ENCODE assay signal across 27 cellular contexts in genomic region chr12:71283883-71284282, GRCh38.
"Had no signal": no experiment of that assay in that cellular context is flagged by ENCODE, and none has a peak within 500 bp of the region (broad histone marks: within the 10 kb centered on the region; RNA-seq: fewer than 3 reads in every experiment).

No MANE protein-coding gene starts in this region.

- H3K4me3 ChIP-seq: stomach, suprapubic skin, testis, thoracic aorta, thyroid gland, tibial artery, tibial nerve, transverse colon, upper lobe of left lung, upper lobe of right lung, uterus, vagina had no signal

- H3K36me3 ChIP-seq: stomach, suprapubic skin, thoracic aorta, thyroid gland, tibial artery, tibial nerve, transverse colon, upper lobe of left lung, upper lobe of right lung, uterus, vagina had no signal

- FAIRE-seq: urothelium cell line had no signal

- H3K27me3 ChIP-seq: stomach, suprapubic skin, testis, thyroid gland, tibial artery, tibial nerve, transverse colon, upper lobe of left lung, upper lobe of right lung, uterus, vagina had no signal

- H3K4me1 ChIP-seq: stomach, suprapubic skin, testis, thyroid gland, tibial artery, tibial nerve, transverse colon, upper lobe of left lung, upper lobe of right lung, uterus, vagina had no signal

- H3K27ac ChIP-seq: stomach, suprapubic skin, testis, thoracic aorta, thyroid gland, tibial artery, tibial nerve, transverse colon, upper lobe of left lung, upper lobe of right lung, uterus, vagina had no signal

- H3K9me3 ChIP-seq: stomach, suprapubic skin, testis, thoracic aorta, thyroid gland, tibial artery, tibial nerve, transverse colon, upper lobe of left lung, upper lobe of right lung, uterus, vagina had no signal

- DNase-seq: stimulated activated CD4-positive, alpha-beta T cell treated with anti-CD3 and anti-CD28 coated beads, Interleukin-2, amount 100 ng/mL, for 48 hours; stimulated activated CD4-positive, alpha-beta T cell treated with anti-CD3 and anti-CD28 coated beads, Interleukin-4, amount 100 ng/mL, for 1 hour; stimulated activated CD4-positive, alpha-beta T cell treated with anti-CD3 and anti-CD28 coated beads, Interleukin-4, amount 100 ng/mL, for 24 hours; stimulated activated CD4-positive, alpha-beta T cell treated with anti-CD3 and anti-CD28 coated beads, Interleukin-4, amount 100 ng/mL, for 4 hours; stimulated activated CD8-positive, alpha-beta memory T cell treated with anti-CD3 and anti-CD28 coated beads, Interleukin-4, amount 100 ng/mL, for 48 hours; stimulated activated naive B cell treated with anti-CD40 and anti-IgM and Interleukin-4, amounts not matched to agents 10 μg/mL and 1 μg/mL and 100 μg/mL, for 72 hours; stimulated activated naive CD4-positive, alpha-beta T cell; stimulated activated naive CD4-positive, alpha-beta T cell treated with Interleukin-2 at 50 U/mL for 16 hours; stimulated activated naive CD8-positive, alpha-beta T cell treated with anti-CD3 and anti-CD28 coated beads, Interleukin-15, amount 100 ng/mL, for 72 hours; stimulated activated naive CD8-positive, alpha-beta T cell treated with anti-CD3 and anti-CD28 coated beads, Interleukin-15, Interleukin-2, amounts not matched to agents 100 U/mL and 50 U/mL, for 24 hours; stomach; substantia nigra; testis; thyroid gland; tibial artery; transverse colon; trophoblast cell; upper lobe of left lung; upper lobe of right lung; uterus had no signal

- ATAC-seq: stimulated activated effector memory CD8-positive, alpha-beta T cell treated with anti-CD3 and anti-CD28 coated beads, Interleukin-12 subunit alpha, Interleukin-12 subunit beta, amount 100 ng/mL, for 72 hours; stimulated activated memory B cell treated with anti-CD40 and anti-IgM and Interleukin-4, amounts not matched to agents 10 μg/mL and 1 μg/mL and 100 μg/mL, for 72 hours; stimulated activated naive B cell treated with anti-CD40 and anti-IgM and Interleukin-4, amounts not matched to agents 10 μg/mL and 1 μg/mL and 100 μg/mL, for 72 hours; stimulated activated naive CD8-positive, alpha-beta T cell treated with anti-CD3 and anti-CD28 coated beads, Interleukin-15, amount 100 ng/mL, for 72 hours; stimulated activated naive CD8-positive, alpha-beta T cell treated with anti-CD3 and anti-CD28 coated beads, Interleukin-15, Interleukin-2, amounts not matched to agents 100 U/mL and 50 U/mL, for 24 hours; upper lobe of right lung had no signal
